Comparison of ENCODE assay signal across 3 cellular contexts in the genomic region with DNA sequence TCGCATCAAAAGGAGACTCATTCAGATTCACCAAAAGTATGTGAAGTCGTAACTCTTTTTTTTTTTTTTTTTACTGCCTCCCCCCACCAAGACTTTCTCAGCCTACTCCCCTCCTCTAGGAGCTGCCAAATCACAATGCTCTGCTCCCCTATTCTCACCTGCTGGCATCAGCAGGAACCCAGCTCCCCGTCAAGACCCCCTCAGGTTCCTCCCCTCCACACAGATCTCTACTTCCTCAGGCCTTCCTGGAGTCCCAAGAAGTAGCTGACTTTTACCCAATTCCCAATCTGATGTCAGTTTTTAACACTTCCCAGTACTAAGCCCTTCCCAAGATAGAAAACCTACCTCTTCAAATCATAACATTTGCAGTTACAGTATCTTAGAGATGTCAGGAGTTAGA.
TF ChIP-seq lines count a peak whose summit lies in the region.

No MANE protein-coding gene starts in this region.

TF ChIP-seq in SK-N-SH, 30 proteins besides CTCF, POLR2A, EP300 and RAD21:
- TF ChIP-seq, protein P1, sequence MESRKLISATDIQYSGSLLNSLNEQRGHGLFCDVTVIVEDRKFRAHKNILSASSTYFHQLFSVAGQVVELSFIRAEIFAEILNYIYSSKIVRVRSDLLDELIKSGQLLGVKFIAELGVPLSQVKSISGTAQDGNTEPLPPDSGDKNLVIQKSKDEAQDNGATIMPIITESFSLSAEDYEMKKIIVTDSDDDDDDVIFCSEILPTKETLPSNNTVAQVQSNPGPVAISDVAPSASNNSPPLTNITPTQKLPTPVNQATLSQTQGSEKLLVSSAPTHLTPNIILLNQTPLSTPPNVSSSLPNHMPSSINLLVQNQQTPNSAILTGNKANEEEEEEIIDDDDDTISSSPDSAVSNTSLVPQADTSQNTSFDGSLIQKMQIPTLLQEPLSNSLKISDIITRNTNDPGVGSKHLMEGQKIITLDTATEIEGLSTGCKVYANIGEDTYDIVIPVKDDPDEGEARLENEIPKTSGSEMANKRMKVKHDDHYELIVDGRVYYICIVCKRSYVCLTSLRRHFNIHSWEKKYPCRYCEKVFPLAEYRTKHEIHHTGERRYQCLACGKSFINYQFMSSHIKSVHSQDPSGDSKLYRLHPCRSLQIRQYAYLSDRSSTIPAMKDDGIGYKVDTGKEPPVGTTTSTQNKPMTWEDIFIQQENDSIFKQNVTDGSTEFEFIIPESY (IDR thresholded peaks at IDR 0.05; ENCODE audit: borderline replicate concordance, low read depth) = no peak
- TF ChIP-seq GATA2 (CRISPR knock-in tag; IDR thresholded peaks at IDR 0.05) (no peak), YY1 (IDR thresholded peaks at IDR 0.05; ENCODE audit: low read depth) (no peak), CHD2 (IDR thresholded peaks at IDR 0.05; ENCODE audit: low read length, partially characterized antibody) (no peak), MXI1 (IDR thresholded peaks at IDR 0.05; ENCODE audit: low read depth, low read length) (no peak), GABPA (IDR thresholded peaks at IDR 0.05; ENCODE audit: low read depth) (no peak), SMC3 (IDR thresholded peaks at IDR 0.05; ENCODE audit: low read depth, low read length) (no peak), POLR2AphosphoS5 (IDR thresholded peaks at IDR 0.05; ENCODE audit: low read depth, low read length) (no peak), TAF1 (IDR thresholded peaks at IDR 0.05; ENCODE audit: borderline replicate concordance, low read depth, low read length) (no peak)
- TF ChIP-seq, protein P2, sequence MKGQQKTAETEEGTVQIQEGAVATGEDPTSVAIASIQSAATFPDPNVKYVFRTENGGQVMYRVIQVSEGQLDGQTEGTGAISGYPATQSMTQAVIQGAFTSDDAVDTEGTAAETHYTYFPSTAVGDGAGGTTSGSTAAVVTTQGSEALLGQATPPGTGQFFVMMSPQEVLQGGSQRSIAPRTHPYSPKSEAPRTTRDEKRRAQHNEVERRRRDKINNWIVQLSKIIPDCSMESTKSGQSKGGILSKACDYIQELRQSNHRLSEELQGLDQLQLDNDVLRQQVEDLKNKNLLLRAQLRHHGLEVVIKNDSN (IDR thresholded peaks at IDR 0.05; ENCODE audit: borderline replicate concordance, low read depth) = no peak
- TF ChIP-seq, protein P3, sequence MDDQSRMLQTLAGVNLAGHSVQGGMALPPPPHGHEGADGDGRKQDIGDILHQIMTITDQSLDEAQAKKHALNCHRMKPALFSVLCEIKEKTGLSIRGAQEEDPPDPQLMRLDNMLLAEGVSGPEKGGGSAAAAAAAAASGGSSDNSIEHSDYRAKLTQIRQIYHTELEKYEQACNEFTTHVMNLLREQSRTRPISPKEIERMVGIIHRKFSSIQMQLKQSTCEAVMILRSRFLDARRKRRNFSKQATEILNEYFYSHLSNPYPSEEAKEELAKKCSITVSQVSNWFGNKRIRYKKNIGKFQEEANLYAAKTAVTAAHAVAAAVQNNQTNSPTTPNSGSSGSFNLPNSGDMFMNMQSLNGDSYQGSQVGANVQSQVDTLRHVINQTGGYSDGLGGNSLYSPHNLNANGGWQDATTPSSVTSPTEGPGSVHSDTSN (IDR thresholded peaks at IDR 0.05) = no peak

TF ChIP-seq in SK-N-SH treated with all-trans-retinoic acid at 6 μM for 48 hours, 23 proteins besides CTCF, POLR2A, EP300 and RAD21:
- TF ChIP-seq, protein P4, sequence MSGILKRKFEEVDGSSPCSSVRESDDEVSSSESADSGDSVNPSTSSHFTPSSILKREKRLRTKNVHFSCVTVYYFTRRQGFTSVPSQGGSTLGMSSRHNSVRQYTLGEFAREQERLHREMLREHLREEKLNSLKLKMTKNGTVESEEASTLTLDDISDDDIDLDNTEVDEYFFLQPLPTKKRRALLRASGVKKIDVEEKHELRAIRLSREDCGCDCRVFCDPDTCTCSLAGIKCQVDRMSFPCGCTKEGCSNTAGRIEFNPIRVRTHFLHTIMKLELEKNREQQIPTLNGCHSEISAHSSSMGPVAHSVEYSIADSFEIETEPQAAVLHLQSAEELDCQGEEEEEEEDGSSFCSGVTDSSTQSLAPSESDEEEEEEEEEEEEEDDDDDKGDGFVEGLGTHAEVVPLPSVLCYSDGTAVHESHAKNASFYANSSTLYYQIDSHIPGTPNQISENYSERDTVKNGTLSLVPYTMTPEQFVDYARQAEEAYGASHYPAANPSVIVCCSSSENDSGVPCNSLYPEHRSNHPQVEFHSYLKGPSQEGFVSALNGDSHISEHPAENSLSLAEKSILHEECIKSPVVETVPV (CRISPR knock-in tag; IDR thresholded peaks at IDR 0.05) = no peak
- no peak for TF ChIP-seq TOX (CRISPR knock-in tag; IDR thresholded peaks at IDR 0.05; ENCODE audit: borderline replicate concordance)
- TF ChIP-seq, protein P5, sequence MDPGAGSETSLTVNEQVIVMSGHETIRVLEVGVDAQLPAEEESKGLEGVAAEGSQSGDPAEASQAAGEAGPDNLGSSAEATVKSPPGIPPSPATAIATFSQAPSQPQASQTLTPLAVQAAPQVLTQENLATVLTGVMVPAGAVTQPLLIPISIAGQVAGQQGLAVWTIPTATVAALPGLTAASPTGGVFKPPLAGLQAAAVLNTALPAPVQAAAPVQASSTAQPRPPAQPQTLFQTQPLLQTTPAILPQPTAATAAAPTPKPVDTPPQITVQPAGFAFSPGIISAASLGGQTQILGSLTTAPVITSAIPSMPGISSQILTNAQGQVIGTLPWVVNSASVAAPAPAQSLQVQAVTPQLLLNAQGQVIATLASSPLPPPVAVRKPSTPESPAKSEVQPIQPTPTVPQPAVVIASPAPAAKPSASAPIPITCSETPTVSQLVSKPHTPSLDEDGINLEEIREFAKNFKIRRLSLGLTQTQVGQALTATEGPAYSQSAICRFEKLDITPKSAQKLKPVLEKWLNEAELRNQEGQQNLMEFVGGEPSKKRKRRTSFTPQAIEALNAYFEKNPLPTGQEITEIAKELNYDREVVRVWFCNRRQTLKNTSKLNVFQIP (CRISPR knock-in tag; IDR thresholded peaks at IDR 0.05; ENCODE audit: borderline replicate concordance, low read depth) = no peak
- no peak for TF ChIP-seq ZC3H10 (CRISPR knock-in tag; IDR thresholded peaks at IDR 0.05)
- no peak for TF ChIP-seq RARB (CRISPR knock-in tag; IDR thresholded peaks at IDR 0.05)
- TF ChIP-seq GLIS3 (CRISPR knock-in tag; IDR thresholded peaks at IDR 0.05) = no peak
- no peak for TF ChIP-seq PPARA (CRISPR knock-in tag; IDR thresholded peaks at IDR 0.05; ENCODE audit: borderline replicate concordance)
- TF ChIP-seq ZNF70 (CRISPR knock-in tag; IDR thresholded peaks at IDR 0.05) = no peak
- no peak for TF ChIP-seq ZNF565 (CRISPR knock-in tag; conservative IDR thresholded peaks at IDR 0.05; ENCODE audit: low read depth)

TF ChIP-seq in A549, 52 proteins besides CTCF, POLR2A, EP300 and RAD21 (continued from another document):
- TF ChIP-seq HEYL (CRISPR knock-in tag; IDR thresholded peaks at IDR 0.05) (no peak), EHMT2 (IDR thresholded peaks at IDR 0.05; ENCODE audit: low read depth) (no peak), TP53 (CRISPR knock-in tag; IDR thresholded peaks at IDR 0.05) (no peak), JUN (IDR thresholded peaks at IDR 0.05) (no peak), POLR2AphosphoS2 (conservative IDR thresholded peaks at IDR 0.05; ENCODE audit: low read length) (no peak), FOSB (CRISPR knock-in tag; IDR thresholded peaks at IDR 0.05) (no peak), CBX8 (IDR thresholded peaks at IDR 0.05) (no peak), ZSCAN20 (CRISPR knock-in tag; IDR thresholded peaks at IDR 0.05) (no peak), ZC3H11A (IDR thresholded peaks at IDR 0.05) (no peak), MAZ (IDR thresholded peaks at IDR 0.05; ENCODE audit: borderline replicate concordance, low read depth, low read length) (no peak)
- TF ChIP-seq, protein P6, sequence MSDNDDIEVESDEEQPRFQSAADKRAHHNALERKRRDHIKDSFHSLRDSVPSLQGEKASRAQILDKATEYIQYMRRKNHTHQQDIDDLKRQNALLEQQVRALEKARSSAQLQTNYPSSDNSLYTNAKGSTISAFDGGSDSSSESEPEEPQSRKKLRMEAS (IDR thresholded peaks at IDR 0.05) = no peak
